In genomic region chr16:21626659-21627277, GRCh38 we compare ENCODE assay signal across 8 cellular contexts. TPM values are rescaled to one million over a fixed set of nuclear protein-coding genes. Genes with fewer than 3 reads are reported as not detected.
DNase-seq lines count a peak whose midpoint lies in the region; ATAC-seq and TF ChIP-seq lines count a peak whose summit lies in the region.

No MANE protein-coding gene starts in this region.

- WGBS in psoas muscle, 3 donors = 47 to 53% (median 49%) methylated on average over 6 of the region's 6 CpGs

- ATAC-seq in psoas muscle = peak in 3 of 4 donors; percentile 52 to 85 (median 65)
- ATAC-seq in GM18909 (IDR thresholded peaks at IDR 0.05; ENCODE audit: poor library complexity, unreplicated experiment) = no peak

- peak; percentile 97 for DNase-seq in HCEC 1CT
- DNase-seq in SK-MEL-5 (ENCODE audit: low read depth, low spot score) = peak; percentile 99
- DNase-seq in epithelial cell of prostate (ENCODE audit: low read depth, low spot score) = peak; percentile 52
- DNase-seq in psoas muscle = peak in 1 of 2 donors; percentile 26
- no peak for DNase-seq in HuH-7 (ENCODE audit: low spot score)
- DNase-seq in NCI-H1105 (lab: John Stamatoyannopoulos, UW) = no peak
- DNase-seq in NCI-H146 treated with DMSO at 0.1 percent for 48 hours (lab: John Stamatoyannopoulos, UW; ENCODE audit: unreplicated experiment) = no peak

- no peaks in the 10 kb centered on the region for H3K9me3 ChIP-seq in psoas muscle

- H3K27me3 ChIP-seq in psoas muscle (ENCODE audit: insufficient read depth in 3 of 3, low read length in 2 of 3) = no peaks in the 10 kb centered on the region

- intact Hi-C loops in psoas muscle (cut with DNase I) = no loop called here

- H3K27ac ChIP-seq in epithelial cell of prostate = peak overlapping the region; percentile 82
- H3K27ac ChIP-seq in psoas muscle = peak overlapping the region; percentile 42

- peaks cover 9% of the 10 kb centered on the region for H3K4me1 ChIP-seq in psoas muscle

- no peak for TF ChIP-seq CTCF in psoas muscle (IDR thresholded peaks at IDR 0.05)

- in situ Hi-C loops in SK-MEL-5 (cut with HindIII; ENCODE audit: low pct_unique_long_range_greater_than_20kb, low sequenced_read_pairs) = no loop called here

- peaks cover 2 to 59% of the 10 kb centered on the region in 2 donors for H3K36me3 ChIP-seq in psoas muscle (ENCODE audit: insufficient read depth in 1 of 2, low read depth in 1 of 2)

- H3K4me3 ChIP-seq in psoas muscle = no peak overlapping the region

RNA-seq across cellular contexts. Expression of gene IGSF6, which starts 25.6 kb away (rescaled TPM):
- not detected in 2 replicates for total RNA-seq in SK-MEL-5 (2014; rRNA removed; shearing (Covaris generic))
- 0.08 TPM in 1 of 2 replicates, not detected in the other for polyA plus RNA-seq in SK-MEL-5 (2015; cell fraction: cytosol; rRNA removed)
- not detected in 2 replicates for polyA plus RNA-seq in SK-MEL-5 (2015; cell fraction: nucleus; rRNA removed)
- total RNA-seq in psoas muscle = 1 to 10 TPM; 1.4 to 3.0 (median 1.6) TPM
- polyA plus RNA-seq in psoas muscle = under 1 TPM; 0.15 to 0.23 (median 0.17) TPM

RNA-seq across cellular contexts. Expression of gene METTL9, which starts 27.4 kb away (rescaled TPM):
- total RNA-seq in SK-MEL-5 (2014; rRNA removed; shearing (Covaris generic)) = 792 and 883 TPM in 2 replicates
- polyA plus RNA-seq in SK-MEL-5 (2015; cell fraction: cytosol; rRNA removed) = 347 and 392 TPM in 2 replicates
- polyA plus RNA-seq in SK-MEL-5 (2015; cell fraction: nucleus; rRNA removed) = 144 and 222 TPM in 2 replicates
- 10 to 100 TPM; 55.0 to 76.9 (median 71.1) TPM for total RNA-seq in psoas muscle
- 100 to 1,000 TPM in 1 of 3 donors, 10 to 100 TPM in 2; 54.4 to 134 (median 90.7) TPM for polyA plus RNA-seq in psoas muscle

RNA-seq across cellular contexts. Expression of gene OTOA, which starts 37.0 kb away (rescaled TPM):
- total RNA-seq in SK-MEL-5 (2014; rRNA removed; shearing (Covaris generic)) = 0.27 TPM in 1 of 2 replicates, not detected in the other
- polyA plus RNA-seq in SK-MEL-5 (2015; cell fraction: cytosol; rRNA removed) = 0.15 TPM in 1 of 2 replicates, not detected in the other
- polyA plus RNA-seq in SK-MEL-5 (2015; cell fraction: nucleus; rRNA removed) = 0.59 TPM in 1 of 2 replicates, not detected in the other
- total RNA-seq in psoas muscle = under 1 TPM in 2 of 4 donors, not detected in 2; 0.17 to 0.21 TPM
- under 1 TPM; 0.04 to 0.06 (median 0.05) TPM for polyA plus RNA-seq in psoas muscle

Comparison
In these comparisons a context has a peak if more than half of its experiments do, and no peak if none do; other contexts are left out.
1. DNase-seq: peak in HCEC 1CT (single experiment), SK-MEL-5 (single experiment) and epithelial cell of prostate (single experiment); none in HuH-7 (single experiment), NCI-H1105 (single experiment) and NCI-H146 treated with DMSO at 0.1 percent for 48 hours (single experiment).
2. RNA of gene METTL9, which starts 27.4 kb away (total RNA-seq): 792 to 883 TPM in SK-MEL-5; 55.0 to 76.9 TPM in psoas muscle; every median in the first group is over 10 times any median in the second.